ENCODE assay signal across 14 cellular contexts in genomic region chr11:7611411-7611810, GRCh38.
"Had no signal": no experiment of that assay in that cellular context is flagged by ENCODE, and none has a peak within 500 bp of the region (broad histone marks: within the 10 kb centered on the region; RNA-seq: fewer than 3 reads in every experiment).

No MANE protein-coding gene starts in this region.

- H3K27me3 ChIP-seq: esophagus muscularis mucosa, gastroesophageal sphincter, heart left ventricle, ovary, sigmoid colon had no signal

- H3K27ac ChIP-seq: esophagus muscularis mucosa, gastroesophageal sphincter, heart left ventricle, ovary, sigmoid colon, WERI-Rb-1 had no signal

- H3K9me3 ChIP-seq: esophagus muscularis mucosa, gastroesophageal sphincter, heart left ventricle, mucosa of descending colon, ovary, sigmoid colon had no signal

- DNase-seq: activated CD4-positive, alpha-beta T cell treated with anti-CD3 and anti-CD28 coated beads, Interleukin-2, amount 50 U/mL, for 4 hours; heart left ventricle; kidney glomerular epithelial cell; left ventricle myocardium superior; mucosa of descending colon; naive thymus-derived CD4-positive, alpha-beta T cell; ovary; sigmoid colon; stimulated activated naive B cell treated with anti-CD40 and anti-IgM and Interleukin-4, amounts not matched to agents 10 μg/mL and 1 μg/mL and 100 μg/mL, for 72 hours; T-helper 2 cell; WERI-Rb-1 had no signal

- H3K4me3 ChIP-seq: esophagus muscularis mucosa, gastroesophageal sphincter, heart left ventricle, mucosa of descending colon, ovary, sigmoid colon had no signal

- FAIRE-seq: urothelium cell line had no signal

- H3K36me3 ChIP-seq: ovary, WERI-Rb-1 had no signal

- ATAC-seq: gastroesophageal sphincter; left ventricle myocardium superior; mucosa of descending colon; naive thymus-derived CD4-positive, alpha-beta T cell; stimulated activated naive B cell treated with anti-CD40 and anti-IgM and Interleukin-4, amounts not matched to agents 10 μg/mL and 1 μg/mL and 100 μg/mL, for 72 hours had no signal

- H3K4me1 ChIP-seq: gastroesophageal sphincter, sigmoid colon had no signal
